2 cellular contexts compared by ENCODE assay signal in genomic region chr5:149593370-149593769, GRCh38.
TF ChIP-seq lines count a peak whose summit lies in the region.

No MANE protein-coding gene starts in this region.

TF ChIP-seq in HepG2, 621 proteins besides CTCF, POLR2A, EP300 and RAD21:
- no peak for TF ChIP-seq HMG20B (CRISPR knock-in tag; conservative IDR thresholded peaks at IDR 0.05)
- TF ChIP-seq ZBTB39 (CRISPR knock-in tag; IDR thresholded peaks at IDR 0.05): no peak
- no peak for TF ChIP-seq MED1 (CRISPR knock-in tag; IDR thresholded peaks at IDR 0.05)
- TF ChIP-seq BCL3 (CRISPR knock-in tag; IDR thresholded peaks at IDR 0.05): no peak
- TF ChIP-seq MAFF (IDR thresholded peaks at IDR 0.05; ENCODE audit: low read depth, low read length): peak; percentile 83
- TF ChIP-seq ZNF225 (CRISPR knock-in tag; IDR thresholded peaks at IDR 0.05): no peak
- peak; percentile 79 to 91 for TF ChIP-seq MAFK (conservative IDR thresholded peaks at IDR 0.05 in 1 of 2, IDR thresholded peaks at IDR 0.05 in 1 of 2; ENCODE audit: low read length in 2 of 2)
- TF ChIP-seq ISX (CRISPR knock-in tag; conservative IDR thresholded peaks at IDR 0.05): no peak
- TF ChIP-seq SOX5 (CRISPR knock-in tag; IDR thresholded peaks at IDR 0.05; ENCODE audit: borderline replicate concordance): no peak
- no peak for TF ChIP-seq ZKSCAN8 (CRISPR knock-in tag; IDR thresholded peaks at IDR 0.05; ENCODE audit: borderline replicate concordance)
- TF ChIP-seq RBM22 (optimal IDR thresholded peaks at IDR 0.05; ENCODE audit: low read length): no peak

TF ChIP-seq in IMR-90, 13 proteins besides CTCF, POLR2A, EP300 and RAD21:
- TF ChIP-seq CHD1 (IDR thresholded peaks at IDR 0.05; ENCODE audit: low read depth, low read length): no peak
- peak; percentile 74 for TF ChIP-seq MAFK (IDR thresholded peaks at IDR 0.05; ENCODE audit: low read depth, low read length)
